12 cellular contexts compared by ENCODE assay signal in the genomic region with DNA sequence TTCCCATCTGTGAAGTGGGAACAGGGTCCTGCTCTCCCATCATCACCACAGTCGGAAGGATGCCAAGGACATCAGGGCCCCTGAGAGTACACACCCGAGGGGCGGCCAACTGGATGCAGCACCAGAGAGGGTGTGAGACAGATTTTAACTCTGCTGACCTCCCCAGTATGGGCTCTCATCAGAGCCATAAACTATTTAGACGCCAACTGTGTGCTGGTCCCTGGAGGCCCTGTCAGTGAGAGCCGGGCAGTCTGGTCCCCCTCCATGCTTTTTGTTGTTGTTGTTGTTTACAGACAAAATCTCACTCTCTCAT. TPM values are rescaled to one million over a fixed set of nuclear protein-coding genes. Genes with fewer than 3 reads are reported as not detected.
A peak's percentile ranks its signal among the peaks of the same experiment; 100 is the strongest.
DNase-seq lines count a peak whose midpoint lies in the region; ATAC-seq and TF ChIP-seq lines count a peak whose summit lies in the region.
"Had no signal": no experiment of that assay in that cellular context is flagged by ENCODE, and none has a peak within 500 bp of the region (broad histone marks: within the 10 kb centered on the region; RNA-seq: fewer than 3 reads in every experiment).

No MANE protein-coding gene starts in this region.

- ATAC-seq in activated CD4-positive, alpha-beta T cell treated with anti-CD3 and anti-CD28 coated beads for 36 hours: no peak
- ATAC-seq in T-helper 17 cell: no peak

- POLR2A ChIA-PET in activated CD4-positive, alpha-beta T cell treated with anti-CD3 and anti-CD28 coated beads for 36 hours (lab: Charles Lee): no interaction called here

- CTCF ChIA-PET in activated CD4-positive, alpha-beta T cell treated with anti-CD3 and anti-CD28 coated beads for 36 hours (lab: Charles Lee): interaction anchor here (0.7 to 1.0 kb wide), 3 partner anchors 14 to 27 kb away, joined by 3 to 5 read pairs (median 3); no protein-coding TSS in a partner anchor

- no peaks in the 10 kb centered on the region for H3K9me3 Mint-ChIP-seq in activated CD4-positive, alpha-beta T cell treated with anti-CD3 and anti-CD28 coated beads for 36 hours (ENCODE audit: low read depth)

- H3K9me3 ChIP-seq in T-helper 17 cell (ENCODE audit: control insufficient read depth, low read length, poor library complexity, severe bottlenecking): no peaks in the 10 kb centered on the region
- H3K9me3 ChIP-seq in right atrium auricular region: no peaks in the 10 kb centered on the region
- H3K9me3 ChIP-seq in stomach smooth muscle (ENCODE audit: control insufficient read depth in 2 of 2, low read length in 2 of 2): no peaks in the 10 kb centered on the region
- H3K9me3 ChIP-seq in HAP-1: no peaks in the 10 kb centered on the region

- no peak for DNase-seq in activated CD4-positive, alpha-beta T cell treated with anti-CD3 and anti-CD28 coated beads for 36 hours
- no peak for DNase-seq in activated CD4-positive, alpha-beta T cell treated with anti-CD3 and anti-CD28 coated beads, Interleukin-2, amount 50 U/mL, for 4 hours
- DNase-seq in T-helper 17 cell: no peak
- no peak for DNase-seq in right atrium auricular region (ENCODE audit: low spot score)
- no peak for DNase-seq in NCI-H2196 (lab: John Stamatoyannopoulos, UW; ENCODE audit: unreplicated experiment)
- no peak for DNase-seq in amygdala (lab: John Stamatoyannopoulos, UW)
- no peak for DNase-seq in HAP-1 (ENCODE audit: low spot score in 2 of 2)
- DNase-seq: H7, NCI-H1092, T1000 had no signal

- H3K4me3 ChIP-seq in right atrium auricular region: peak overlapping the region in 1 of 2 donors; percentile 56
- no peak overlapping the region for H3K4me3 ChIP-seq in stomach smooth muscle (ENCODE audit: low read length in 2 of 2)
- no peak overlapping the region for H3K4me3 ChIP-seq in HAP-1

- no peaks in the 10 kb centered on the region for H3K36me3 Mint-ChIP-seq in activated CD4-positive, alpha-beta T cell treated with anti-CD3 and anti-CD28 coated beads for 36 hours (ENCODE audit: low read depth)
- no peaks in the 10 kb centered on the region for H3K36me3 Mint-ChIP-seq in T-helper 17 cell (ENCODE audit: low read depth)

- H3K27ac ChIP-seq in right atrium auricular region (peak overlapping the region; percentile 62 to 79), stomach smooth muscle (ENCODE audit: low read length) (peak overlapping the region; percentile 31)

- in situ Hi-C loops in HAP-1 (cut with MboI; ENCODE audit: low sequenced_read_pairs): no loop called here

- no peak overlapping the region for H3K9ac ChIP-seq in stomach smooth muscle (ENCODE audit: low read length in 2 of 2)

- H3K36me3 ChIP-seq in right atrium auricular region (no peaks in the 10 kb centered on the region), stomach smooth muscle (ENCODE audit: control insufficient read depth in 2 of 2, insufficient read depth in 2 of 2, low read length in 2 of 2) (no peaks in the 10 kb centered on the region), HAP-1 (replicated peaks) (no peaks in the 10 kb centered on the region)

- intact Hi-C loops in activated CD4-positive, alpha-beta T cell treated with anti-CD3 and anti-CD28 coated beads for 36 hours (cut with DNase I, micrococcal nuclease): no loop called here

- TF ChIP-seq CTCF in right atrium auricular region (IDR thresholded peaks at IDR 0.05): no peak

- H3K4me1 ChIP-seq in right atrium auricular region: peaks cover 0 to 70% of the 10 kb centered on the region in 2 donors
- H3K4me1 ChIP-seq in stomach smooth muscle (ENCODE audit: control insufficient read depth, insufficient read depth, low read length): peaks cover 11% of the 10 kb centered on the region
- no peaks in the 10 kb centered on the region for H3K4me1 ChIP-seq in HAP-1

- H3K4me3 Mint-ChIP-seq in activated CD4-positive, alpha-beta T cell treated with anti-CD3 and anti-CD28 coated beads for 36 hours: peak overlapping the region; percentile 16
- H3K4me3 Mint-ChIP-seq in T-helper 17 cell: peak overlapping the region; percentile 77

- H3K27ac Mint-ChIP-seq in activated CD4-positive, alpha-beta T cell treated with anti-CD3 and anti-CD28 coated beads for 36 hours: peak overlapping the region; percentile 62
- H3K27ac Mint-ChIP-seq in T-helper 17 cell: peak overlapping the region; percentile 82

- peaks cover 72% of the 10 kb centered on the region for H3K4me1 Mint-ChIP-seq in activated CD4-positive, alpha-beta T cell treated with anti-CD3 and anti-CD28 coated beads for 36 hours
- peaks cover 67% of the 10 kb centered on the region for H3K4me1 Mint-ChIP-seq in T-helper 17 cell

- H3K27me3 Mint-ChIP-seq in activated CD4-positive, alpha-beta T cell treated with anti-CD3 and anti-CD28 coated beads for 36 hours: no peaks in the 10 kb centered on the region
- no peaks in the 10 kb centered on the region for H3K27me3 Mint-ChIP-seq in T-helper 17 cell

- H3K27me3 ChIP-seq in right atrium auricular region (no peaks in the 10 kb centered on the region), stomach smooth muscle (ENCODE audit: control insufficient read depth in 1 of 2, insufficient read depth in 2 of 2, low read length in 2 of 2) (peaks cover 16 to 20% of the 10 kb centered on the region in 2 donors), HAP-1 (ENCODE audit: low read depth) (no peaks in the 10 kb centered on the region)

RNA-seq across cellular contexts. Expression of a gene that starts 1.7 kb away (rescaled TPM):
- total RNA-seq in activated CD4-positive, alpha-beta T cell treated with anti-CD3 and anti-CD28 coated beads for 36 hours: under 1 TPM in 1 of 2 experiments, not detected in 1; 0.11 TPM
- total RNA-seq in T-helper 17 cell: 10 to 100 TPM in 1 of 2 donors, 1 to 10 TPM in 1; 3.3 to 12.6 TPM
- total RNA-seq in right atrium auricular region: 10 to 100 TPM in 1 of 2 donors, 1 to 10 TPM in 1; 5.7 to 19.8 TPM
- total RNA-seq: Daoy had no signal

RNA-seq across cellular contexts. Expression of a gene that starts 29.3 kb away (rescaled TPM):
- 10 to 100 TPM; 10.3 to 12.1 TPM for total RNA-seq in activated CD4-positive, alpha-beta T cell treated with anti-CD3 and anti-CD28 coated beads for 36 hours
- total RNA-seq in T-helper 17 cell: 10 to 100 TPM; 15.9 to 18.7 TPM
- 10 to 100 TPM; 23.5 to 35.0 TPM for total RNA-seq in right atrium auricular region

RNA-seq across cellular contexts. Expression of a gene that starts 38.7 kb away (rescaled TPM):
- 10 to 100 TPM; 41.8 to 62.5 TPM for total RNA-seq in activated CD4-positive, alpha-beta T cell treated with anti-CD3 and anti-CD28 coated beads for 36 hours
- total RNA-seq in T-helper 17 cell: 10 to 100 TPM; 25.7 to 26.4 TPM
- total RNA-seq in right atrium auricular region: 10 to 100 TPM; 40.2 to 43.3 TPM
